1 cellular context compared by ENCODE assay signal in the genomic region with DNA sequence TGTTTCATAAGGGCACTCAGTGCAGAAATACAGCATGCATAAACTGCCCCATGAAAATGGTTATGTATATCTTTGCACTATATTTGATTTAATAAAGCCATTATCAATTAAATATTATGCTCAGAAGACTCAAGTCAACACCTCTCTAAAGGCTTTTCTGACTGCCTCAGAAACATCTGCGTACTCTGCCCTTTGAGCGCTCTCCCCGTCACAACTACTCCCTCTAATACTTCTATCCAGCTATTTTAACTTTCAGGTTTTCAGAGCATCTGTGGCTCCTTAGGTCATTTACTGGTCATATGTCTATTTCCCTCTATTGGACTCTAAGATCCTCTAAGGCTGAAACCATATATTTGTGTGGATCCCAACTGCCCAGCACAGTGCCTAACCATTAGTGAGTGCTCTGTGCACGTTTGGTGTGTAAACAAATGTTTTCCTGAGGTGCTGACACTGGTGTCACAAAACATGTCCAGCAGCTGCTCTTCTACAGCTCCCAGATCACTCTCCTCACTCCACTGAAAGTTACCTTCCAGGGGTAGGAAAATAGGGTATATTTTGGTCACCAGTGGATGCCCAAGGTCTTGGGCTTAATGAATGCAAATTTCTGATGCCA.
TF ChIP-seq lines count a peak whose summit lies in the region.

No MANE protein-coding gene starts in this region.

TF ChIP-seq in GM23338, 12 proteins besides CTCF, POLR2A, EP300 and RAD21 (continued from another document):
- TF ChIP-seq, protein P1, sequence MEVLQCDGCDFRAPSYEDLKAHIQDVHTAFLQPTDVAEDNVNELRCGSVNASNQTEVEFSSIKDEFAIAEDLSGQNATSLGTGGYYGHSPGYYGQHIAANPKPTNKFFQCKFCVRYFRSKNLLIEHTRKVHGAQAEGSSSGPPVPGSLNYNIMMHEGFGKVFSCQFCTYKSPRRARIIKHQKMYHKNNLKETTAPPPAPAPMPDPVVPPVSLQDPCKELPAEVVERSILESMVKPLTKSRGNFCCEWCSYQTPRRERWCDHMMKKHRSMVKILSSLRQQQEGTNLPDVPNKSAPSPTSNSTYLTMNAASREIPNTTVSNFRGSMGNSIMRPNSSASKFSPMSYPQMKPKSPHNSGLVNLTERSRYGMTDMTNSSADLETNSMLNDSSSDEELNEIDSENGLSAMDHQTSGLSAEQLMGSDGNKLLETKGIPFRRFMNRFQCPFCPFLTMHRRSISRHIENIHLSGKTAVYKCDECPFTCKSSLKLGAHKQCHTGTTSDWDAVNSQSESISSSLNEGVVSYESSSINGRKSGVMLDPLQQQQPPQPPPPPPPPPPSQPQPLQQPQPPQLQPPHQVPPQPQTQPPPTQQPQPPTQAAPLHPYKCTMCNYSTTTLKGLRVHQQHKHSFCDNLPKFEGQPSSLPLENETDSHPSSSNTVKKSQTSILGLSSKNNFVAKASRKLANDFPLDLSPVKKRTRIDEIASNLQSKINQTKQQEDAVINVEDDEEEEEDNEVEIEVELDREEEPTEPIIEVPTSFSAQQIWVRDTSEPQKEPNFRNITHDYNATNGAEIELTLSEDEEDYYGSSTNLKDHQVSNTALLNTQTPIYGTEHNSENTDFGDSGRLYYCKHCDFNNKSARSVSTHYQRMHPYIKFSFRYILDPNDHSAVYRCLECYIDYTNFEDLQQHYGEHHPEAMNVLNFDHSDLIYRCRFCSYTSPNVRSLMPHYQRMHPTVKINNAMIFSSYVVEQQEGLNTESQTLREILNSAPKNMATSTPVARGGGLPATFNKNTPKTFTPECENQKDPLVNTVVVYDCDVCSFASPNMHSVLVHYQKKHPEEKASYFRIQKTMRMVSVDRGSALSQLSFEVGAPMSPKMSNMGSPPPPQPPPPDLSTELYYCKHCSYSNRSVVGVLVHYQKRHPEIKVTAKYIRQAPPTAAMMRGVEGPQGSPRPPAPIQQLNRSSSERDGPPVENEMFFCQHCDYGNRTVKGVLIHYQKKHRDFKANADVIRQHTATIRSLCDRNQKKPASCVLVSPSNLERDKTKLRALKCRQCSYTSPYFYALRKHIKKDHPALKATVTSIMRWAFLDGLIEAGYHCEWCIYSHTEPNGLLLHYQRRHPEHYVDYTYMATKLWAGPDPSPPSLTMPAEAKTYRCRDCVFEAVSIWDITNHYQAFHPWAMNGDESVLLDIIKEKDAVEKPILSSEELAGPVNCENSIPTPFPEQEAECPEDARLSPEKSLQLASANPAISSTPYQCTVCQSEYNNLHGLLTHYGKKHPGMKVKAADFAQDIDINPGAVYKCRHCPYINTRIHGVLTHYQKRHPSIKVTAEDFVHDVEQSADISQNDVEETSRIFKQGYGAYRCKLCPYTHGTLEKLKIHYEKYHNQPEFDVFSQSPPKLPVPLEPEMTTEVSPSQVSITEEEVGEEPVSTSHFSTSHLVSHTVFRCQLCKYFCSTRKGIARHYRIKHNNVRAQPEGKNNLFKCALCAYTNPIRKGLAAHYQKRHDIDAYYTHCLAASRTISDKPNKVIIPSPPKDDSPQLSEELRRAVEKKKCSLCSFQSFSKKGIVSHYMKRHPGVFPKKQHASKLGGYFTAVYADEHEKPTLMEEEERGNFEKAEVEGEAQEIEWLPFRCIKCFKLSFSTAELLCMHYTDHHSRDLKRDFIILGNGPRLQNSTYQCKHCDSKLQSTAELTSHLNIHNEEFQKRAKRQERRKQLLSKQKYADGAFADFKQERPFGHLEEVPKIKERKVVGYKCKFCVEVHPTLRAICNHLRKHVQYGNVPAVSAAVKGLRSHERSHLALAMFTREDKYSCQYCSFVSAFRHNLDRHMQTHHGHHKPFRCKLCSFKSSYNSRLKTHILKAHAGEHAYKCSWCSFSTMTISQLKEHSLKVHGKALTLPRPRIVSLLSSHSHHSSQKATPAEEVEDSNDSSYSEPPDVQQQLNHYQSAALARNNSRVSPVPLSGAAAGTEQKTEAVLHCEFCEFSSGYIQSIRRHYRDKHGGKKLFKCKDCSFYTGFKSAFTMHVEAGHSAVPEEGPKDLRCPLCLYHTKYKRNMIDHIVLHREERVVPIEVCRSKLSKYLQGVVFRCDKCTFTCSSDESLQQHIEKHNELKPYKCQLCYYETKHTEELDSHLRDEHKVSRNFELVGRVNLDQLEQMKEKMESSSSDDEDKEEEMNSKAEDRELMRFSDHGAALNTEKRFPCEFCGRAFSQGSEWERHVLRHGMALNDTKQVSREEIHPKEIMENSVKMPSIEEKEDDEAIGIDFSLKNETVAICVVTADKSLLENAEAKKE (CRISPR knock-in tag; IDR thresholded peaks at IDR 0.05), result no peak
- no peak for TF ChIP-seq JUNB (IDR thresholded peaks at IDR 0.05; ENCODE audit: unreplicated experiment)
